ENCODE assay signal across 25 cellular contexts in genomic region chr15:71384501-71384900, GRCh38.
"Had no signal": no experiment of that assay in that cellular context is flagged by ENCODE, and none has a peak within 500 bp of the region (broad histone marks: within the 10 kb centered on the region; RNA-seq: fewer than 3 reads in every experiment).

No MANE protein-coding gene starts in this region.

- H3K9me3 ChIP-seq: ascending aorta, body of pancreas, Peyer's patch, SJSA1 had no signal

- H3K4me1 Mint-ChIP-seq: activated CD4-positive, alpha-beta T cell treated with anti-CD3 and anti-CD28 coated beads, Interleukin-2, amount 10 ng/mL, durations not matched to agents 7 days and 5 days; activated naive CD8-positive, alpha-beta T cell treated with anti-CD3 and anti-CD28 coated beads, Interleukin-2, amount 50 U/mL, for 24 hours had no signal

- H3K27me3 ChIP-seq: ascending aorta, body of pancreas, Peyer's patch, SJSA1 had no signal

- H3K36me3 ChIP-seq: ascending aorta, Peyer's patch, SJSA1 had no signal

- H3K27ac Mint-ChIP-seq: activated CD4-positive, alpha-beta memory T cell treated with anti-CD3 and anti-CD28 coated beads for 36 hours; activated CD4-positive, alpha-beta T cell treated with anti-CD3 and anti-CD28 coated beads, Interleukin-2, amount 10 ng/mL, durations not matched to agents 7 days and 5 days; activated naive CD4-positive, alpha-beta T cell treated with anti-CD3 and anti-CD28 coated beads, Interleukin-2, amount 50 U/mL, for 72 hours; activated naive CD8-positive, alpha-beta T cell treated with anti-CD3 and anti-CD28 coated beads, Interleukin-2, amount 50 U/mL, for 24 hours; T-helper 2 cell treated with Interferon-gamma antibody and Interleukin-4, amounts not matched to agents 5 μg/mL and 100 μg/mL, for 36 hours had no signal

- H3K4me3 ChIP-seq: ascending aorta, Peyer's patch, SJSA1 had no signal

- H3K27ac ChIP-seq: RWPE1, SJSA1 had no signal

- H3K4me3 Mint-ChIP-seq: activated CD4-positive, alpha-beta memory T cell treated with anti-CD3 and anti-CD28 coated beads for 36 hours; activated CD4-positive, alpha-beta T cell treated with anti-CD3 and anti-CD28 coated beads, Interleukin-2, amount 10 ng/mL, durations not matched to agents 7 days and 5 days; activated naive CD8-positive, alpha-beta T cell treated with anti-CD3 and anti-CD28 coated beads, Interleukin-2, amount 50 U/mL, for 24 hours; activated T-cell treated with anti-CD3 and anti-CD28 coated beads, Interleukin-2, amount 50 U/mL, for 4 hours; T-helper 2 cell treated with Interferon-gamma antibody and Interleukin-4, amounts not matched to agents 5 μg/mL and 100 μg/mL, for 36 hours had no signal

- DNase-seq: activated CD4-positive, alpha-beta memory T cell treated with anti-CD3 and anti-CD28 coated beads for 36 hours; activated CD4-positive, alpha-beta T cell treated with anti-CD3 and anti-CD28 coated beads, Interleukin-2, amount 10 ng/mL, durations not matched to agents 7 days and 5 days; activated CD4-positive, CD25-positive, alpha-beta regulatory T cell; activated CD8-positive, alpha-beta memory T cell treated with anti-CD3 and anti-CD28 coated beads for 24 hours; activated effector memory CD4-positive, alpha-beta T cell treated with anti-CD3 and anti-CD28 coated beads, Interleukin-2, amount 50 U/mL, for 16 hours; activated naive CD4-positive, alpha-beta T cell treated with Interleukin-2 at 50 U/mL for 16 hours; activated naive CD8-positive, alpha-beta T cell treated with anti-CD3 and anti-CD28 coated beads, Interleukin-2, amount 50 U/mL, for 24 hours; activated T-cell treated with anti-CD3 and anti-CD28 coated beads, Interleukin-2, amount 50 U/mL, for 4 hours; amniotic stem cell; body of pancreas; central memory CD4-positive, alpha-beta T cell; Karpas-422; MM.1S; NCI-H1436; NCI-H1694 treated with DMSO at 0.1 percent for 48 hours; NCI-H510A treated with DMSO at 0.1 percent for 48 hours; SHP77; SW 1271 had no signal

- H3K36me3 Mint-ChIP-seq: activated CD4-positive, alpha-beta memory T cell treated with anti-CD3 and anti-CD28 coated beads for 36 hours had no signal

- H3K9me3 Mint-ChIP-seq: T-helper 2 cell treated with Interferon-gamma antibody and Interleukin-4, amounts not matched to agents 5 μg/mL and 100 μg/mL, for 36 hours had no signal

- ATAC-seq: activated naive CD4-positive, alpha-beta T cell treated with anti-CD3 and anti-CD28 coated beads, Interleukin-2, amount 50 U/mL, for 72 hours; activated naive CD8-positive, alpha-beta T cell treated with anti-CD3 and anti-CD28 coated beads, Interleukin-2, amount 50 U/mL, for 24 hours; activated T-cell treated with anti-CD3 and anti-CD28 coated beads, Interleukin-2, amount 50 U/mL, for 4 hours; SK-N-SH treated with all-trans-retinoic acid at 6 μM for 48 hours had no signal
